ENCODE assay signal across 1 cellular context in genomic region chr17:57480438-57481196, GRCh38.
TF ChIP-seq lines count a peak whose summit lies in the region.

No MANE protein-coding gene starts in this region.

TF ChIP-seq in SK-N-SH, 30 proteins besides CTCF, POLR2A, EP300 and RAD21 (continued from another document):
- TF ChIP-seq TEAD4 (IDR thresholded peaks at IDR 0.05; ENCODE audit: borderline replicate concordance, insufficient read depth) (peak; percentile 84), FOXJ3 (CRISPR knock-in tag; IDR thresholded peaks at IDR 0.05) (no peak), YY1 (IDR thresholded peaks at IDR 0.05; ENCODE audit: low read depth) (no peak; the same call in 1 of the 2 replicates), GATA2 (CRISPR knock-in tag; IDR thresholded peaks at IDR 0.05) (peak; percentile 82), RXRA (IDR thresholded peaks at IDR 0.05; ENCODE audit: borderline replicate concordance, low read depth) (peak; percentile 89; the same call in 1 of the 2 replicates), IRF3 (IDR thresholded peaks at IDR 0.05; ENCODE audit: low read depth, low read length) (no peak), CHD2 (IDR thresholded peaks at IDR 0.05; ENCODE audit: low read length, partially characterized antibody) (no peak), MAX (IDR thresholded peaks at IDR 0.05; ENCODE audit: low read depth) (peak; percentile 82), PBX3 (IDR thresholded peaks at IDR 0.05) (peak; percentile 95), NFIC (IDR thresholded peaks at IDR 0.05; ENCODE audit: borderline replicate concordance) (peak; percentile 90), SIN3A (IDR thresholded peaks at IDR 0.05; ENCODE audit: borderline replicate concordance, low read depth, low read length) (0 out of 2 replicates have a peak, but pooled peaks have one; percentile 56), MXI1 (IDR thresholded peaks at IDR 0.05; ENCODE audit: low read depth, low read length) (no peak)
